In the genomic region with DNA sequence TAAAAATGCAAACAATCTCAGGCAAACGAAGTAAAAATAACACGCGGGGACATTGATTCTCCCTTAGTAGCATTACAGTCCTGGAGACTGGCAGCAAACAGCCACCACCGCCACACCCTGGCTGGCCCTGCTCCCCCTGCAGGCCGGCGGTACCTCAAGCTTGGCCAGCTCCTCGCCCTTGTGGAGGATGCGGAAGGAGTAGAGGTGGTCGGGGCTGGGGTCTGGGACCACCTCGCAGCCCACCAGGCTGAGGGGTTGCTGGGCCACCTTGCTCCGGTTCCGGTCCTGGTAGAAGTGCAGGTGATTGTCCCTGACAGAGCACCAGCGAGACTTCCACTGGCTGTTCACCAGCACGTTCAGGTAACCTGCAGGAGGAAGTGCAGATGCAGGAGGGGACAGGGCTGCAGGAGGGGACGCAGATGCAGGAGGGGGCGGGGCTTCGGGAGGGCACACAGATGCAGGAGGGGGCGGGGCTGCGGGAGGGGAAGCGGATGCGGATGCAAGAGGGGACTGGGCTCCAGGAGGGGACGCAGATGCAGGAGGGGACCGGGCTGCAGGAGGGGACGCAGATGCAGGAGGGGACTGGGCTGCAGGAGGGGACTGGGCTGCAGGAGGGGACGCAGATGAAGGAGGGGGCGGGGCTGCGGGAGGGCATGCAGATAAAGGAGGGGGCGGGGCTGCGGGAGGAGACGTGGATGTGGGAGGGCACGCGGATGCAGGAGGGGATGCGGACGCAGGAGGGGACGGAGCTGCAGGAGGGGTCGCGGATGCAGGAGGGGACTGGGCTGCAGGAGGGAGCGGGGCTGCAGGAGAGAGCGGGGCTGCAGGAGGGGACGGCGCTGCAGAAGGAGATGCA, we compare ENCODE assay signal across 8 cellular contexts.
DNase-seq lines count a peak whose midpoint lies in the region; ATAC-seq and TF ChIP-seq lines count a peak whose summit lies in the region.

No MANE protein-coding gene starts in this region.

- no peak overlapping the region for H3K4me3 ChIP-seq in fibroblast of mammary gland (ENCODE audit: control insufficient read depth, low read depth, low read length)
- H3K4me3 ChIP-seq in tibial nerve, result peak overlapping the region in 2 of 4 donors; percentile 28 to 34

- 28 to 30% methylated on average over 41 of the region's 41 CpGs for WGBS in tibial nerve, 2 donors

- H3K36me3 Mint-ChIP-seq in MCF 10A (ENCODE audit: insufficient read depth, unreplicated experiment) (peaks cover 4% of the 10 kb centered on the region), osteocyte (ENCODE audit: unreplicated experiment) (no peaks in the 10 kb centered on the region)

- H3K27me3 Mint-ChIP-seq in MCF 10A (ENCODE audit: insufficient read depth, unreplicated experiment), result no peaks in the 10 kb centered on the region
- no peaks in the 10 kb centered on the region for H3K27me3 Mint-ChIP-seq in osteocyte (ENCODE audit: unreplicated experiment)

- intact Hi-C loops in MCF 10A (cut with micrococcal nuclease), result loop anchor here (1.0 to 10.0 kb wide), 7 partner anchors 99 to 824 kb away; no protein-coding TSS in a partner anchor

- H3K27ac ChIP-seq in tibial nerve, result peak overlapping the region in 3 of 4 donors; percentile 2 to 83 (median 23)

- no peak for TF ChIP-seq POLR2A in tibial nerve (IDR thresholded peaks at IDR 0.05)

- no peaks in the 10 kb centered on the region for H3K9me3 ChIP-seq in tibial nerve

- peaks cover 20% of the 10 kb centered on the region for H3K4me1 Mint-ChIP-seq in MCF 10A (ENCODE audit: insufficient read depth, unreplicated experiment)
- H3K4me1 Mint-ChIP-seq in osteocyte (ENCODE audit: unreplicated experiment), result peaks cover 50% of the 10 kb centered on the region

- BruUV-seq in MCF 10A (replicated peaks; lab: Mats Ljungman, UMichigan), result no TSS peak

- peaks cover 0 to 69% (median 21%) of the 10 kb centered on the region in 4 donors for H3K4me1 ChIP-seq in tibial nerve

- no peak for TF ChIP-seq EP300 in tibial nerve (IDR thresholded peaks at IDR 0.05)

- in situ Hi-C loops in T47D (cut with HindIII; ENCODE audit: low pct_unique_long_range_greater_than_20kb, low sequenced_read_pairs), result no loop called here

- TF ChIP-seq CTCF in MCF 10A (IDR thresholded peaks at IDR 0.05; ENCODE audit: unreplicated experiment) (no peak), fibroblast of mammary gland (conservative IDR thresholded peaks at IDR 0.05; ENCODE audit: control insufficient read depth, insufficient read depth, low read depth, low read length) (peak; percentile 24), osteocyte (IDR thresholded peaks at IDR 0.05) (peak; percentile 54), tibial nerve (IDR thresholded peaks at IDR 0.05) (peak in 3 of 5 experiments; percentile 18 to 44 (median 32))

- POLR2A ChIA-PET in MCF 10A (lab: Yijun Ruan, JAX), result interaction anchor here (0.6 to 2.0 kb wide), 8 partner anchors 16 to 235 kb away, joined by 3 to 7 read pairs (median 4); partner anchors contain the start of gene CCDC186

- H3K9me3 Mint-ChIP-seq in MCF 10A (ENCODE audit: unreplicated experiment), result no peaks in the 10 kb centered on the region
- no peaks in the 10 kb centered on the region for H3K9me3 Mint-ChIP-seq in osteocyte (ENCODE audit: unreplicated experiment)

- DNase-seq in T47D (ENCODE audit: low read depth in 1 of 2, low spot score in 1 of 2) (peak; percentile 22 to 31), MCF 10A (ENCODE audit: unreplicated experiment) (no peak), NCI-H524 treated with DMSO at 0.1 percent for 48 hours (lab: John Stamatoyannopoulos, UW) (peak; percentile 2), activated T-cell treated with anti-CD3 and anti-CD28 coated beads for 24 hours (ENCODE audit: low read depth) (peak; percentile 28), fibroblast of mammary gland (ENCODE audit: low read depth) (no peak), osteocyte (ENCODE audit: extremely low spot score, unreplicated experiment) (no peak), tibial nerve (ENCODE audit: low spot score in 2 of 2) (no peak)

- CTCF ChIA-PET in MCF 10A (lab: Yijun Ruan, JAX), result interaction anchor here (0.5 to 3.1 kb wide), 53 partner anchors 8 to 826 kb away, joined by 3 to 146 read pairs (median 4); no protein-coding TSS in a partner anchor

- H3K27me3 ChIP-seq in tibial nerve, result no peaks in the 10 kb centered on the region

- peaks cover 0 to 60% (median 8%) of the 10 kb centered on the region in 3 donors for H3K36me3 ChIP-seq in tibial nerve

- no peak overlapping the region for H3K27ac Mint-ChIP-seq in MCF 10A (ENCODE audit: low read depth, unreplicated experiment)
- H3K27ac Mint-ChIP-seq in osteocyte (ENCODE audit: unreplicated experiment), result peak overlapping the region; percentile 83

- H3K4me3 Mint-ChIP-seq in MCF 10A (ENCODE audit: unreplicated experiment) (no peak overlapping the region), osteocyte (ENCODE audit: unreplicated experiment) (peak overlapping the region; percentile 77)

- peak; percentile 41 for ATAC-seq in HG03025 (IDR thresholded peaks at IDR 0.05; ENCODE audit: low FRiP score, unreplicated experiment)

Comparison
In these comparisons a context has a peak if more than half of its experiments do, and no peak if none do; other contexts are left out.
1. DNase-seq: peak in T47D (2 of 2), NCI-H524 treated with DMSO at 0.1 percent for 48 hours (single experiment) and activated T-cell treated with anti-CD3 and anti-CD28 coated beads for 24 hours (single experiment); none in MCF 10A (single experiment), fibroblast of mammary gland (single experiment), osteocyte (single experiment) and tibial nerve (0 of 2).